9 cellular contexts compared by ENCODE assay signal in genomic region chr9:20552874-20553624, GRCh38.
DNase-seq lines count a peak whose midpoint lies in the region; ATAC-seq and TF ChIP-seq lines count a peak whose summit lies in the region.
"Had no signal": no experiment of that assay in that cellular context is flagged by ENCODE, and none has a peak within 500 bp of the region (broad histone marks: within the 10 kb centered on the region; RNA-seq: fewer than 3 reads in every experiment).

No MANE protein-coding gene starts in this region.

- H3K4me1 ChIP-seq in prostate gland (replicated peaks) = peaks cover 10% of the 10 kb centered on the region

- H3K27ac ChIP-seq in prostate gland = no peak overlapping the region

- H3K4me3 Mint-ChIP-seq in activated naive CD8-positive, alpha-beta T cell = peak overlapping the region; percentile 58
- H3K4me3 Mint-ChIP-seq in natural killer cell treated with Interleukin-12 subunit alpha and Interleukin-12 subunit beta and Interleukin-15 and Interleukin-18, amount 100 ng/mL, for 72 hours = peak overlapping the region; percentile 49
- no peak overlapping the region for H3K4me3 Mint-ChIP-seq in WTC11

- H3K4me1 Mint-ChIP-seq in activated naive CD8-positive, alpha-beta T cell (ENCODE audit: low read depth) = peaks cover 79% of the 10 kb centered on the region
- peaks cover 38 to 52% of the 10 kb centered on the region in 2 donors for H3K4me1 Mint-ChIP-seq in natural killer cell treated with Interleukin-12 subunit alpha and Interleukin-12 subunit beta and Interleukin-15 and Interleukin-18, amount 100 ng/mL, for 72 hours (ENCODE audit: low read depth in 2 of 2)
- peaks cover 38% of the 10 kb centered on the region for H3K4me1 Mint-ChIP-seq in WTC11

- intact Hi-C loops in prostate gland (cut with DNase I) = loop anchor here (5.0 kb wide), 1 partner anchor 69 kb away; the partner anchor contains the start of gene MLLT3

- H3K9me3 ChIP-seq in prostate gland = no peaks in the 10 kb centered on the region

- H3K9me3 Mint-ChIP-seq in activated naive CD8-positive, alpha-beta T cell (ENCODE audit: low read depth) = no peaks in the 10 kb centered on the region
- H3K9me3 Mint-ChIP-seq in natural killer cell treated with Interleukin-12 subunit alpha and Interleukin-12 subunit beta and Interleukin-15 and Interleukin-18, amount 100 ng/mL, for 72 hours = no peaks in the 10 kb centered on the region
- no peaks in the 10 kb centered on the region for H3K9me3 Mint-ChIP-seq in WTC11

- WGBS in prostate gland = 59% methylated on average over 4 of the region's 4 CpGs

- TF ChIP-seq CTCF in GM12865 (IDR thresholded peaks at IDR 0.05; ENCODE audit: insufficient read depth, low read depth, low read length, missing control alignments) = no peak
- no peak for TF ChIP-seq CTCF in WTC11 (IDR thresholded peaks at IDR 0.05)
- peak in 2 of 4 experiments; percentile 27 to 28 for TF ChIP-seq CTCF in prostate gland (IDR thresholded peaks at IDR 0.05)

- no peak for TF ChIP-seq POLR2A in prostate gland (IDR thresholded peaks at IDR 0.05)

- ATAC-seq in HG02610 (IDR thresholded peaks at IDR 0.05; ENCODE audit: unreplicated experiment) (peak; percentile 36), WTC11 (no peak), HG02759 (IDR thresholded peaks at IDR 0.05; ENCODE audit: unreplicated experiment) (no peak)
- ATAC-seq in natural killer cell treated with Interleukin-12 subunit alpha and Interleukin-12 subunit beta and Interleukin-15 and Interleukin-18, amount 100 ng/mL, for 72 hours = peak in 1 of 2 donors; percentile 72

- CTCF ChIA-PET in WTC11 (lab: Charles Lee) = interaction anchor here (0.7 to 2.6 kb wide), 5 partner anchors 20 to 388 kb away, joined by 3 to 9 read pairs (median 4); partner anchors contain the start of gene MLLT3

- H3K27me3 Mint-ChIP-seq in activated naive CD8-positive, alpha-beta T cell = no peaks in the 10 kb centered on the region
- no peaks in the 10 kb centered on the region for H3K27me3 Mint-ChIP-seq in natural killer cell treated with Interleukin-12 subunit alpha and Interleukin-12 subunit beta and Interleukin-15 and Interleukin-18, amount 100 ng/mL, for 72 hours
- H3K27me3 Mint-ChIP-seq in WTC11 (ENCODE audit: low read depth) = no peaks in the 10 kb centered on the region

- peak overlapping the region; percentile 41 for H3K27ac Mint-ChIP-seq in activated naive CD8-positive, alpha-beta T cell
- H3K27ac Mint-ChIP-seq in natural killer cell treated with Interleukin-12 subunit alpha and Interleukin-12 subunit beta and Interleukin-15 and Interleukin-18, amount 100 ng/mL, for 72 hours = peak overlapping the region; percentile 47 to 78
- no peak overlapping the region for H3K27ac Mint-ChIP-seq in WTC11

- H3K36me3 Mint-ChIP-seq in activated naive CD8-positive, alpha-beta T cell = peaks cover 10% of the 10 kb centered on the region
- H3K36me3 Mint-ChIP-seq in natural killer cell treated with Interleukin-12 subunit alpha and Interleukin-12 subunit beta and Interleukin-15 and Interleukin-18, amount 100 ng/mL, for 72 hours = no peaks in the 10 kb centered on the region
- no peaks in the 10 kb centered on the region for H3K36me3 Mint-ChIP-seq in WTC11

- H3K36me3 ChIP-seq in prostate gland = no peaks in the 10 kb centered on the region

- peak; percentile 58 for DNase-seq in GM12865 (ENCODE audit: low read depth)
- no peak for DNase-seq in natural killer cell treated with Interleukin-12 subunit alpha and Interleukin-12 subunit beta and Interleukin-15 and Interleukin-18, amount 100 ng/mL, for 72 hours (ENCODE audit: low spot score)
- no peak for DNase-seq in WTC11 (ENCODE audit: low spot score)
- no peak for DNase-seq in A172 (ENCODE audit: low spot score)
- no peak for DNase-seq in prostate gland (ENCODE audit: low spot score)
- DNase-seq: H7 had no signal

- H3K27me3 ChIP-seq in prostate gland (replicated peaks; ENCODE audit: insufficient read depth) = no peaks in the 10 kb centered on the region

- H3K4me3 ChIP-seq in GM12865 (ENCODE audit: low read depth, low read length) (peak overlapping the region; percentile 23), prostate gland (no peak overlapping the region)

- POLR2A ChIA-PET in WTC11 (lab: Charles Lee) = no interaction called here

TF ChIP-seq in WTC11, 78 proteins besides CTCF, POLR2A, EP300 and RAD21:
- no peak for TF ChIP-seq PRRX2 (CRISPR knock-in tag; IDR thresholded peaks at IDR 0.05)
TF ChIP-seq in WTC11: peak in this region for 0.
